8 cellular contexts compared by ENCODE assay signal in genomic region chr4:158170691-158171455, GRCh38. TPM values are rescaled to one million over a fixed set of nuclear protein-coding genes. Genes with fewer than 3 reads are reported as not detected.
A peak's percentile ranks its signal among the peaks of the same experiment; 100 is the strongest.
DNase-seq lines count a peak whose midpoint lies in the region; ATAC-seq and TF ChIP-seq lines count a peak whose summit lies in the region.

No MANE protein-coding gene starts in this region.

- TF ChIP-seq POLR2A in gastrocnemius medialis (IDR thresholded peaks at IDR 0.05): no peak

- H3K4me3 ChIP-seq in AG04450 (ENCODE audit: low read depth, low read length) (peak overlapping the region; percentile 53), gastrocnemius medialis (peak overlapping the region; percentile 54 to 59 (median 56))

- in situ Hi-C loops in gastrocnemius medialis (cut with MboI; ENCODE audit: low sequenced_read_pairs in 4 of 4): loop anchor here in 2 of 4 donors (5.0 to 10.0 kb wide), 2 partner anchors 176 to 179 kb away; no protein-coding TSS in a partner anchor

- CTCF ChIA-PET in AG04450 (lab: Charles Lee): interaction anchor here (0.6 to 3.1 kb wide), 13 partner anchors 8 to 235 kb away, joined by 3 to 38 read pairs (median 12); no protein-coding TSS in a partner anchor
- CTCF ChIA-PET in activated CD4-positive, alpha-beta memory T cell treated with anti-CD3 and anti-CD28 coated beads, Interleukin-2, amount 10 ng/mL, durations not matched to agents 7 days and 5 days (lab: Charles Lee): interaction anchor here (0.7 to 1.7 kb wide), 3 partner anchors 11 to 177 kb away, joined by 3 to 6 read pairs (median 4); no protein-coding TSS in a partner anchor

- POLR2A ChIA-PET in AG04450 (lab: Yijun Ruan, JAX): interaction anchor here (2.3 kb wide), 1 partner anchor 50 kb away, joined by 10 read pairs; no protein-coding TSS in a partner anchor
- POLR2A ChIA-PET in activated CD4-positive, alpha-beta memory T cell treated with anti-CD3 and anti-CD28 coated beads, Interleukin-2, amount 10 ng/mL, durations not matched to agents 7 days and 5 days (lab: Charles Lee): no interaction called here

- H3K9me3 Mint-ChIP-seq in activated CD4-positive, alpha-beta memory T cell treated with anti-CD3 and anti-CD28 coated beads, Interleukin-2, amount 10 ng/mL, durations not matched to agents 7 days and 5 days: no peaks in the 10 kb centered on the region

- H3K4me1 Mint-ChIP-seq in activated CD4-positive, alpha-beta memory T cell treated with anti-CD3 and anti-CD28 coated beads, Interleukin-2, amount 10 ng/mL, durations not matched to agents 7 days and 5 days: peaks cover 5% of the 10 kb centered on the region

- H3K36me3 ChIP-seq in gastrocnemius medialis: no peaks in the 10 kb centered on the region

- ATAC-seq in GM19438 (IDR thresholded peaks at IDR 0.05; ENCODE audit: low read depth, unreplicated experiment) (peak; percentile 54), gastrocnemius medialis (peak; percentile 28 to 45), HG03039 (IDR thresholded peaks at IDR 0.05; ENCODE audit: unreplicated experiment) (no peak)

- peaks cover 10% of the 10 kb centered on the region for H3K9me3 ChIP-seq in AG04450 (ENCODE audit: control insufficient read depth, insufficient read depth, low read length)
- H3K9me3 ChIP-seq in gastrocnemius medialis: no peaks in the 10 kb centered on the region

- H3K27me3 Mint-ChIP-seq in activated CD4-positive, alpha-beta memory T cell treated with anti-CD3 and anti-CD28 coated beads, Interleukin-2, amount 10 ng/mL, durations not matched to agents 7 days and 5 days: peaks cover 26% of the 10 kb centered on the region

- H3K36me3 Mint-ChIP-seq in activated CD4-positive, alpha-beta memory T cell treated with anti-CD3 and anti-CD28 coated beads, Interleukin-2, amount 10 ng/mL, durations not matched to agents 7 days and 5 days (ENCODE audit: low read depth): no peaks in the 10 kb centered on the region

- H3K4me3 Mint-ChIP-seq in activated CD4-positive, alpha-beta memory T cell treated with anti-CD3 and anti-CD28 coated beads, Interleukin-2, amount 10 ng/mL, durations not matched to agents 7 days and 5 days: no peak overlapping the region

- H3K27ac Mint-ChIP-seq in activated CD4-positive, alpha-beta memory T cell treated with anti-CD3 and anti-CD28 coated beads, Interleukin-2, amount 10 ng/mL, durations not matched to agents 7 days and 5 days: no peak overlapping the region

- intact Hi-C loops in cardiac septum (cut with DNase I): loop anchor here (1.0 to 5.0 kb wide), 2 partner anchors 49 to 179 kb away; no protein-coding TSS in a partner anchor
- intact Hi-C loops in gastrocnemius medialis (cut with DNase I; ENCODE audit: low total_unique reads): no loop called here

- TF ChIP-seq CTCF in AG04450 (IDR thresholded peaks at IDR 0.05; ENCODE audit: low read depth, low read length): peak; percentile 49
- TF ChIP-seq CTCF in gastrocnemius medialis (IDR thresholded peaks at IDR 0.05 in 4 of 5, conservative IDR thresholded peaks at IDR 0.05 in 1 of 5): peak; percentile 29 to 70 (median 64)

- no peaks in the 10 kb centered on the region for H3K27me3 ChIP-seq in AG04450 (ENCODE audit: control insufficient read depth, insufficient read depth, low read length)
- H3K27me3 ChIP-seq in gastrocnemius medialis: no peaks in the 10 kb centered on the region

- H3K4me1 ChIP-seq in gastrocnemius medialis: peaks cover 3 to 7% of the 10 kb centered on the region in 2 donors

- H3K27ac ChIP-seq in AG04450 (ENCODE audit: low read depth, low read length) (no peak overlapping the region), gastrocnemius medialis (peak overlapping the region; percentile 50 to 73 (median 68))

- DNase-seq in AG04450 (ENCODE audit: low read depth, low spot score): no peak
- peak; percentile 18 for DNase-seq in activated CD4-positive, alpha-beta memory T cell treated with anti-CD3 and anti-CD28 coated beads, Interleukin-2, amount 10 ng/mL, durations not matched to agents 7 days and 5 days
- peak; percentile 92 for DNase-seq in cardiac septum (ENCODE audit: low spot score)
- DNase-seq in gastrocnemius medialis: peak; percentile 17 to 33
- DNase-seq in NCI-H1694 treated with DMSO at 0.1 percent for 48 hours (lab: John Stamatoyannopoulos, UW): no peak
- DNase-seq in HuH-7 (ENCODE audit: low spot score): no peak

RNA-seq across cellular contexts. Expression of gene GASK1B, which starts 2.0 kb away (rescaled TPM):
- 32.9 and 41.7 TPM in 2 replicates for polyA plus RNA-seq in AG04450 (2011; rRNA removed)
- 29.4 and 32.8 TPM in 2 replicates for polyA minus RNA-seq in AG04450 (2011; rRNA and poly(A)+ RNA removed)
- total RNA-seq in activated CD4-positive, alpha-beta memory T cell treated with anti-CD3 and anti-CD28 coated beads, Interleukin-2, amount 10 ng/mL, durations not matched to agents 7 days and 5 days: not detected
- total RNA-seq in cardiac septum (90.6 TPM), gastrocnemius medialis (1 to 10 TPM; 1.8 to 9.8 (median 7.9) TPM)

RNA-seq across cellular contexts. Expression of gene TMEM144, which starts 39.4 kb away (rescaled TPM):
- polyA plus RNA-seq in AG04450 (2011; rRNA removed): 0.82 and 1.5 TPM in 2 replicates
- polyA minus RNA-seq in AG04450 (2011; rRNA and poly(A)+ RNA removed): 1.0 and 2.3 TPM in 2 replicates
- total RNA-seq in activated CD4-positive, alpha-beta memory T cell treated with anti-CD3 and anti-CD28 coated beads, Interleukin-2, amount 10 ng/mL, durations not matched to agents 7 days and 5 days: not detected
- total RNA-seq in cardiac septum (14.6 TPM), gastrocnemius medialis (1 to 10 TPM in 3 of 4 donors, under 1 TPM in 1; 0.51 to 2.9 (median 2.3) TPM)

Comparison
In these comparisons a context has a peak if more than half of its experiments do, and no peak if none do; other contexts are left out.
1. DNase-seq: peak in activated CD4-positive, alpha-beta memory T cell treated with anti-CD3 and anti-CD28 coated beads, Interleukin-2, amount 10 ng/mL, durations not matched to agents 7 days and 5 days (single experiment), cardiac septum (single experiment) and gastrocnemius medialis (2 of 2); none in AG04450 (single experiment), NCI-H1694 treated with DMSO at 0.1 percent for 48 hours (single experiment) and HuH-7 (single experiment).